14 cellular contexts compared by ENCODE assay signal in genomic region chr9:36402536-36402935, GRCh38. TPM values are rescaled to one million over a fixed set of nuclear protein-coding genes. Genes with fewer than 3 reads are reported as not detected.
DNase-seq lines count a peak whose midpoint lies in the region; ATAC-seq and TF ChIP-seq lines count a peak whose summit lies in the region.
"Had no signal": no experiment of that assay in that cellular context is flagged by ENCODE, and none has a peak within 500 bp of the region (broad histone marks: within the 10 kb centered on the region; RNA-seq: fewer than 3 reads in every experiment).

No MANE protein-coding gene starts in this region.

- H3K4me3 Mint-ChIP-seq in activated T-cell treated with anti-CD3 and anti-CD28 coated beads, Interleukin-2, amount 50 U/mL, for 4 hours = peak overlapping the region; percentile 7
- no peak overlapping the region for H3K4me3 Mint-ChIP-seq in activated B cell treated with CpG ODN at 0.5 μM for 24 hours
- peak overlapping the region; percentile 14 to 61 (median 41) for H3K4me3 Mint-ChIP-seq in immature natural killer cell
- H3K4me3 Mint-ChIP-seq in glutamatergic neuron (ENCODE audit: unreplicated experiment) = no peak overlapping the region

- in situ Hi-C loops in gastrocnemius medialis (cut with MboI; ENCODE audit: low sequenced_read_pairs in 4 of 4) = loop anchor here in 1 of 4 donors (10.0 kb wide), 1 partner anchor 82 kb away; no protein-coding TSS in a partner anchor

- H3K4me1 ChIP-seq in gastrocnemius medialis = peaks cover 34 to 35% of the 10 kb centered on the region in 2 donors

- no peak for TF ChIP-seq POLR2A in gastrocnemius medialis (IDR thresholded peaks at IDR 0.05)

- peak overlapping the region; percentile 3 for H3K27ac Mint-ChIP-seq in activated B cell treated with CpG ODN at 0.5 μM for 24 hours
- H3K27ac Mint-ChIP-seq in immature natural killer cell = peak overlapping the region in 5 of 6 donors; percentile 18 to 98 (median 68)
- H3K27ac Mint-ChIP-seq in glutamatergic neuron (ENCODE audit: unreplicated experiment) = no peak overlapping the region

- peak overlapping the region; percentile 90 to 97 (median 96) for H3K27ac ChIP-seq in gastrocnemius medialis
- H3K27ac ChIP-seq: PC-9 had no signal

- no peaks in the 10 kb centered on the region for H3K9me3 ChIP-seq in gastrocnemius medialis
- H3K9me3 ChIP-seq: stomach had no signal

- intact Hi-C loops in activated B cell treated with CpG ODN at 0.5 μM for 24 hours (cut with micrococcal nuclease) = loop anchor here (5.0 to 10.0 kb wide), 4 partner anchors 432 to 1500 kb away; partner anchors contain the start of genes SLC25A51, TOMM5 and TRMT10B
- intact Hi-C loops in gastrocnemius medialis (cut with DNase I; ENCODE audit: low total_unique reads) = no loop called here

- H3K9me3 Mint-ChIP-seq in activated T-cell treated with anti-CD3 and anti-CD28 coated beads, Interleukin-2, amount 50 U/mL, for 4 hours = no peaks in the 10 kb centered on the region
- no peaks in the 10 kb centered on the region for H3K9me3 Mint-ChIP-seq in activated B cell treated with CpG ODN at 0.5 μM for 24 hours
- H3K9me3 Mint-ChIP-seq in immature natural killer cell = no peaks in the 10 kb centered on the region
- peaks cover 11% of the 10 kb centered on the region for H3K9me3 Mint-ChIP-seq in glutamatergic neuron (ENCODE audit: unreplicated experiment)

- H3K36me3 Mint-ChIP-seq in activated T-cell treated with anti-CD3 and anti-CD28 coated beads, Interleukin-2, amount 50 U/mL, for 4 hours (ENCODE audit: insufficient read depth) = peaks cover 3% of the 10 kb centered on the region
- H3K36me3 Mint-ChIP-seq in activated B cell treated with CpG ODN at 0.5 μM for 24 hours (ENCODE audit: low read depth) (peaks cover 5% of the 10 kb centered on the region), immature natural killer cell (no peaks in the 10 kb centered on the region), glutamatergic neuron (ENCODE audit: unreplicated experiment) (no peaks in the 10 kb centered on the region)

- CTCF ChIA-PET in activated B cell treated with CpG ODN at 0.5 μM for 24 hours (lab: Charles Lee) = interaction anchor here (0.6 to 2.2 kb wide), 3 partner anchors 48 to 180 kb away, joined by 3 to 10 read pairs (median 3); no protein-coding TSS in a partner anchor

- H3K36me3 ChIP-seq in gastrocnemius medialis = no peaks in the 10 kb centered on the region
- H3K36me3 ChIP-seq: stomach had no signal

- DNase-seq in activated T-cell treated with anti-CD3 and anti-CD28 coated beads, Interleukin-2, amount 50 U/mL, for 4 hours = no peak
- DNase-seq in activated T-cell treated with anti-CD3 and anti-CD28 coated beads for 4 hours (no peak), activated B cell treated with CpG ODN at 0.5 μM for 24 hours (no peak), immature natural killer cell (no peak), gastrocnemius medialis (no peak), glutamatergic neuron (no peak)
- DNase-seq in activated effector memory CD4-positive, alpha-beta T cell treated with Interleukin-2 at 50 U/mL for 16 hours = no peak
- DNase-seq: ACHN, EL, foreskin melanocyte, NCI-H748 treated with DMSO at 0.1 percent for 48 hours, PC-9, stomach had no signal

- no peaks in the 10 kb centered on the region for H3K27me3 Mint-ChIP-seq in activated T-cell treated with anti-CD3 and anti-CD28 coated beads, Interleukin-2, amount 50 U/mL, for 4 hours (ENCODE audit: low read depth)
- H3K27me3 Mint-ChIP-seq in activated B cell treated with CpG ODN at 0.5 μM for 24 hours = no peaks in the 10 kb centered on the region
- peaks cover 14 to 20% (median 17%) of the 10 kb centered on the region in 3 donors for H3K27me3 Mint-ChIP-seq in immature natural killer cell (ENCODE audit: low read depth in 3 of 3)
- peaks cover 9% of the 10 kb centered on the region for H3K27me3 Mint-ChIP-seq in glutamatergic neuron (ENCODE audit: unreplicated experiment)

- no peak for ATAC-seq in activated T-cell treated with anti-CD3 and anti-CD28 coated beads, Interleukin-2, amount 50 U/mL, for 4 hours
- ATAC-seq in activated B cell treated with CpG ODN at 0.5 μM for 24 hours (ENCODE audit: low read depth) (no peak), gastrocnemius medialis (no peak)
- no peak for ATAC-seq in activated CD4-positive, CD25-positive, alpha-beta regulatory T cell treated with anti-CD3 and anti-CD28 coated beads, Interleukin-2, amount 50 U/mL, for 24 hours

- no peak overlapping the region for H3K4me3 ChIP-seq in gastrocnemius medialis
- H3K4me3 ChIP-seq: PC-9, stomach had no signal

- H3K4me1 Mint-ChIP-seq in activated T-cell treated with anti-CD3 and anti-CD28 coated beads, Interleukin-2, amount 50 U/mL, for 4 hours (ENCODE audit: low read depth) = peaks cover 31% of the 10 kb centered on the region
- H3K4me1 Mint-ChIP-seq in activated B cell treated with CpG ODN at 0.5 μM for 24 hours (peaks cover 35% of the 10 kb centered on the region), immature natural killer cell (peaks cover 31 to 47% of the 10 kb centered on the region in 2 donors), glutamatergic neuron (ENCODE audit: low read depth, unreplicated experiment) (peaks cover 17% of the 10 kb centered on the region)

- no peak for TF ChIP-seq CTCF in activated B cell treated with CpG ODN at 0.5 μM for 24 hours (IDR thresholded peaks at IDR 0.05)
- TF ChIP-seq CTCF in gastrocnemius medialis (IDR thresholded peaks at IDR 0.05 in 4 of 5, conservative IDR thresholded peaks at IDR 0.05 in 1 of 5) = no peak
- TF ChIP-seq CTCF in glutamatergic neuron (IDR thresholded peaks at IDR 0.05; ENCODE audit: partially characterized antibody, unreplicated experiment) = no peak

- no peaks in the 10 kb centered on the region for H3K27me3 ChIP-seq in gastrocnemius medialis
- H3K27me3 ChIP-seq: stomach had no signal

- POLR2A ChIA-PET in activated B cell treated with CpG ODN at 0.5 μM for 24 hours (lab: Charles Lee) = no interaction called here

RNA-seq across cellular contexts. Expression of gene RNF38, which starts 2.5 kb away (rescaled TPM):
- 10 to 100 TPM; 29.8 to 32.0 (median 31.7) TPM for total RNA-seq in activated T-cell treated with anti-CD3 and anti-CD28 coated beads, Interleukin-2, amount 50 U/mL, for 4 hours
- total RNA-seq in activated B cell treated with CpG ODN at 0.5 μM for 24 hours = 43.8 and 52.1 TPM in 2 replicates
- 10 to 100 TPM in 2 of 3 donors, 1 to 10 TPM in 1; 8.3 to 24.1 (median 15.3) TPM for polyA plus RNA-seq in immature natural killer cell
- 10 to 100 TPM; 15.7 to 24.8 (median 20.7) TPM for total RNA-seq in gastrocnemius medialis
- total RNA-seq in glutamatergic neuron (ENCODE audit: unreplicated experiment) = 129 TPM

Comparison
In these comparisons a context has a peak if more than half of its experiments do, and no peak if none do; other contexts are left out.
1. H3K4me3 Mint-ChIP-seq: peak in activated T-cell treated with anti-CD3 and anti-CD28 coated beads, Interleukin-2, amount 50 U/mL, for 4 hours (single experiment) and immature natural killer cell (5 of 5); none in activated B cell treated with CpG ODN at 0.5 μM for 24 hours (single experiment) and glutamatergic neuron (single experiment).